In genomic region chr21:29024474-29025327, GRCh38 we compare ENCODE assay signal across 8 cellular contexts. TPM values are rescaled to one million over a fixed set of nuclear protein-coding genes. Genes with fewer than 3 reads are reported as not detected.
A peak's percentile ranks its signal among the peaks of the same experiment; 100 is the strongest.
DNase-seq lines count a peak whose midpoint lies in the region; ATAC-seq, FAIRE-seq and TF ChIP-seq lines count a peak whose summit lies in the region.

Gene USP16, plus strand, starts transcription at chr21:29024668. Its CDS starts 3,246 bp downstream, at chr21:29027914.

- H4K20me1 ChIP-seq in keratinocyte (ENCODE audit: control insufficient read depth, extremely low read depth, insufficient read depth, low read length): no peaks in the 10 kb centered on the region

- peak in 1 of 3 experiments; percentile 2 for TF ChIP-seq CTCF in keratinocyte (optimal IDR thresholded peaks at IDR 0.05 in 1 of 3, IDR thresholded peaks at IDR 0.05 in 1 of 3, conservative IDR thresholded peaks at IDR 0.05 in 1 of 3; ENCODE audit: extremely low read depth in 1 of 3, insufficient read depth in 2 of 3, low read length in 3 of 3)

- ATAC-seq in HG03432 (IDR thresholded peaks at IDR 0.05; ENCODE audit: unreplicated experiment): peak; percentile 98

- peak within 1 kb of the TSS; percentile 100 for H2AFZ ChIP-seq in keratinocyte (ENCODE audit: control insufficient read depth, low read length)

- H3K9me3 ChIP-seq in keratinocyte (ENCODE audit: control insufficient read depth, low read depth, low read length): no peaks in the 10 kb centered on the region

- TF ChIP-seq POLR2A in GM19099 (IDR thresholded peaks at IDR 0.05; ENCODE audit: extremely low read depth, insufficient read length, low read depth): peak; percentile 87

- dilution Hi-C loops in keratinocyte (cut with MboI; ENCODE audit: extremely low pct_ligation_motif_present, low sequenced_read_pairs): no loop called here

- H3K27me3 ChIP-seq in keratinocyte (ENCODE audit: control insufficient read depth, extremely low read depth, insufficient read depth, low read length): no peaks in the 10 kb centered on the region

- H3K79me2 ChIP-seq in keratinocyte (ENCODE audit: control insufficient read depth, insufficient read depth, low read length): peaks cover 41% of the 10 kb centered on the region

- peak; percentile 62 for FAIRE-seq in keratinocyte (lab: Jason Lieb, UNC)

- H3K9ac ChIP-seq in keratinocyte (ENCODE audit: control insufficient read depth, extremely low read depth, insufficient read depth, low read length): peak within 1 kb of the TSS; percentile 100

- peak; percentile 98 for DNase-seq in AG20443 (ENCODE audit: low spot score)
- DNase-seq in NCI-H510A (lab: John Stamatoyannopoulos, UW): peak; percentile 88
- peak; percentile 88 for DNase-seq in activated CD4-positive, alpha-beta T cell treated with anti-CD3 and anti-CD28 coated beads for 1 hour
- DNase-seq in cerebellum (ENCODE audit: low spot score): peak; percentile 97
- peak; percentile 89 for DNase-seq in keratinocyte (ENCODE audit: low read depth, low spot score)
- DNase-seq in stimulated activated CD4-positive, alpha-beta T cell treated with anti-CD3 and anti-CD28 coated beads, Interleukin-15, amount 100 ng/mL, for 1 hour (ENCODE audit: low read depth in 1 of 2, low spot score in 1 of 2): peak; percentile 85 to 86

- no peaks in the 10 kb centered on the region for H3K9me1 ChIP-seq in keratinocyte (ENCODE audit: control insufficient read depth, extremely low read depth, insufficient read depth, low read length)

- peak within 1 kb of the TSS; percentile 100 for H3K27ac ChIP-seq in keratinocyte (ENCODE audit: control insufficient read depth, insufficient read depth, low read length)

- peaks cover 2 to 6% of the 10 kb centered on the region in 2 experiments for H3K36me3 ChIP-seq in keratinocyte (ENCODE audit: control insufficient read depth in 2 of 2, extremely low read depth in 1 of 2, insufficient read depth in 2 of 2, low read length in 2 of 2)

- H3K4me2 ChIP-seq in keratinocyte (ENCODE audit: control insufficient read depth, extremely low read depth, insufficient read depth, low read depth, low read length): peak within 1 kb of the TSS; percentile 88

- peaks cover 12% of the 10 kb centered on the region for H3K4me1 ChIP-seq in keratinocyte (ENCODE audit: control insufficient read depth, extremely low read depth, insufficient read depth, low read length)

- peak within 1 kb of the TSS; percentile 56 to 97 (median 92) for H3K4me3 ChIP-seq in keratinocyte (ENCODE audit: control insufficient read depth in 2 of 3, extremely low read depth in 1 of 3, insufficient read depth in 2 of 3, low read depth in 1 of 3, low read length in 3 of 3)

RNA-seq across cellular contexts. Expression of gene USP16, which starts in this region (rescaled TPM):
- total RNA-seq in cerebellum: 27.5 TPM
- 12.7 to 26.7 TPM (median 16.3 TPM) in 3 replicates for polyA plus RNA-seq in keratinocyte
- 82.9 TPM for polyA plus RNA-seq in keratinocyte (2011; ENCODE audit: low read depth)
- polyA plus RNA-seq in keratinocyte (2011; cell fraction: cytosol; rRNA removed): 10.5 and 22.2 TPM in 2 replicates
- 13.9 and 20.5 TPM in 2 replicates for polyA plus RNA-seq in keratinocyte (2011; cell fraction: nucleus; rRNA removed)
- polyA plus RNA-seq in keratinocyte (2012; ENCODE audit: low replicate concordance): 18.4 and 23.0 TPM in 2 replicates
- polyA minus RNA-seq in keratinocyte: 4.1 to 12.6 TPM (median 4.3 TPM) in 3 replicates
- polyA minus RNA-seq in keratinocyte (2011; cell fraction: cytosol; rRNA and poly(A)+ RNA removed): 6.7 TPM
- polyA minus RNA-seq in keratinocyte (2011; cell fraction: nucleus; rRNA and poly(A)+ RNA removed): 5.2 and 9.9 TPM in 2 replicates

Comparison
In these comparisons a context has a peak if more than half of its experiments do, and no peak if none do; other contexts are left out.
1. Peak in every context shown above with its lines: DNase-seq, ATAC-seq, H3K4me3 ChIP-seq and H3K27ac ChIP-seq.